ENCODE assay signal across 11 cellular contexts in genomic region chr11:96265236-96265737, GRCh38.
DNase-seq lines count a peak whose midpoint lies in the region; ATAC-seq and TF ChIP-seq lines count a peak whose summit lies in the region.
"Had no signal": no experiment of that assay in that cellular context is flagged by ENCODE, and none has a peak within 500 bp of the region (broad histone marks: within the 10 kb centered on the region; RNA-seq: fewer than 3 reads in every experiment).

No MANE protein-coding gene starts in this region.

- H3K27ac ChIP-seq in CD8-positive, alpha-beta T cell (ENCODE audit: low read depth, low read length): no peak overlapping the region
- H3K27ac ChIP-seq in RWPE2 (ENCODE audit: poor library complexity, severe bottlenecking): peak overlapping the region; percentile 68
- peak overlapping the region in 3 of 4 donors; percentile 25 to 61 (median 27) for H3K27ac ChIP-seq in esophagus muscularis mucosa (replicated peaks in 1 of 4)

- peaks cover 84% of the 10 kb centered on the region for H3K4me1 Mint-ChIP-seq in CD8-positive, alpha-beta T cell (ENCODE audit: low read depth)

- DNase-seq in CD8-positive, alpha-beta T cell: no peak
- DNase-seq in RWPE2 (ENCODE audit: low spot score) (no peak), esophagus muscularis mucosa (ENCODE audit: extremely low spot score) (no peak), sciatic nerve (ENCODE audit: low spot score) (no peak), T-helper 9 cell (no peak), iPS-NIHi7 (ENCODE audit: extremely low spot score) (no peak), nucleus accumbens (lab: John Stamatoyannopoulos, UW) (no peak)
- DNase-seq: C1 segment of cervical spinal cord; midbrain; SHP77; stimulated activated CD4-positive, alpha-beta T cell treated with anti-CD3 and anti-CD28 coated beads, Interleukin-2, amount 100 ng/mL, for 24 hours had no signal

- H3K27me3 ChIP-seq in CD8-positive, alpha-beta T cell (ENCODE audit: insufficient read depth, low read length): no peaks in the 10 kb centered on the region
- H3K27me3 ChIP-seq in RWPE2 (ENCODE audit: insufficient read depth, poor library complexity, severe bottlenecking) (no peaks in the 10 kb centered on the region), esophagus muscularis mucosa (no peaks in the 10 kb centered on the region)

- CTCF ChIA-PET in CD8-positive, alpha-beta T cell (lab: Charles Lee): interaction anchor here (1.2 to 4.3 kb wide), 4 partner anchors 21 to 77 kb away, joined by 3 to 22 read pairs (median 3); partner anchors contain the start of gene MAML2

- no peak for TF ChIP-seq POLR2A in esophagus muscularis mucosa (IDR thresholded peaks at IDR 0.05; ENCODE audit: low read depth)

- H3K4me3 ChIP-seq in CD8-positive, alpha-beta T cell (ENCODE audit: low read depth, low read length): no peak overlapping the region
- H3K4me3 ChIP-seq in RWPE2 (ENCODE audit: severe bottlenecking): no peak overlapping the region
- H3K4me3 ChIP-seq in esophagus muscularis mucosa: no peak overlapping the region

- 78% methylated on average over 5 of the region's 8 CpGs for WGBS in esophagus muscularis mucosa

- H3K9me3 ChIP-seq in CD8-positive, alpha-beta T cell (ENCODE audit: low read length): no peaks in the 10 kb centered on the region
- H3K9me3 ChIP-seq in RWPE2 (ENCODE audit: severe bottlenecking) (no peaks in the 10 kb centered on the region), esophagus muscularis mucosa (no peaks in the 10 kb centered on the region)

- no peak for TF ChIP-seq EP300 in esophagus muscularis mucosa (IDR thresholded peaks at IDR 0.05)

- peaks cover 2% of the 10 kb centered on the region for H3K9me3 Mint-ChIP-seq in CD8-positive, alpha-beta T cell

- no peaks in the 10 kb centered on the region for H3K36me3 ChIP-seq in CD8-positive, alpha-beta T cell (ENCODE audit: insufficient read depth, low read length)
- no peaks in the 10 kb centered on the region for H3K36me3 ChIP-seq in RWPE2 (ENCODE audit: low read depth)
- no peaks in the 10 kb centered on the region for H3K36me3 ChIP-seq in esophagus muscularis mucosa

- no peak for TF ChIP-seq CTCF in CD8-positive, alpha-beta T cell (IDR thresholded peaks at IDR 0.05)
- no peak for TF ChIP-seq CTCF in RWPE2 (IDR thresholded peaks at IDR 0.05; ENCODE audit: poor library complexity, severe bottlenecking)
- TF ChIP-seq CTCF in esophagus muscularis mucosa (IDR thresholded peaks at IDR 0.05): no peak

- peak overlapping the region; percentile 91 for H3K27ac Mint-ChIP-seq in CD8-positive, alpha-beta T cell

- no peaks in the 10 kb centered on the region for H3K27me3 Mint-ChIP-seq in CD8-positive, alpha-beta T cell (ENCODE audit: low read depth)

- peaks cover 30% of the 10 kb centered on the region for H3K36me3 Mint-ChIP-seq in CD8-positive, alpha-beta T cell

- POLR2A ChIA-PET in CD8-positive, alpha-beta T cell (lab: Charles Lee): interaction anchor here (0.6 kb wide), 2 partner anchors 32 to 77 kb away, joined by 3 to 4 read pairs; no protein-coding TSS in a partner anchor

- intact Hi-C loops in CD8-positive, alpha-beta T cell (cut with DNase I, micrococcal nuclease): no loop called here
- intact Hi-C loops in esophagus muscularis mucosa (cut with DNase I): loop anchor here (5.0 kb wide), 1 partner anchor 67 kb away; no protein-coding TSS in a partner anchor
- intact Hi-C loops in sciatic nerve (cut with DNase I): no loop called here

- ATAC-seq in CD8-positive, alpha-beta T cell: no peak
- no peak for ATAC-seq in RWPE2 (ENCODE audit: low read depth)
- peak; percentile 24 for ATAC-seq in sciatic nerve

- no peak overlapping the region for H3K4me3 Mint-ChIP-seq in CD8-positive, alpha-beta T cell

- H3K4me1 ChIP-seq in CD8-positive, alpha-beta T cell (ENCODE audit: insufficient read depth, low read length): peaks cover 59% of the 10 kb centered on the region
- H3K4me1 ChIP-seq in RWPE2 (ENCODE audit: insufficient read depth, poor library complexity, severe bottlenecking) (peaks cover 27% of the 10 kb centered on the region), esophagus muscularis mucosa (peaks cover 27 to 53% (median 39%) of the 10 kb centered on the region in 4 donors)
